In the genomic region with DNA sequence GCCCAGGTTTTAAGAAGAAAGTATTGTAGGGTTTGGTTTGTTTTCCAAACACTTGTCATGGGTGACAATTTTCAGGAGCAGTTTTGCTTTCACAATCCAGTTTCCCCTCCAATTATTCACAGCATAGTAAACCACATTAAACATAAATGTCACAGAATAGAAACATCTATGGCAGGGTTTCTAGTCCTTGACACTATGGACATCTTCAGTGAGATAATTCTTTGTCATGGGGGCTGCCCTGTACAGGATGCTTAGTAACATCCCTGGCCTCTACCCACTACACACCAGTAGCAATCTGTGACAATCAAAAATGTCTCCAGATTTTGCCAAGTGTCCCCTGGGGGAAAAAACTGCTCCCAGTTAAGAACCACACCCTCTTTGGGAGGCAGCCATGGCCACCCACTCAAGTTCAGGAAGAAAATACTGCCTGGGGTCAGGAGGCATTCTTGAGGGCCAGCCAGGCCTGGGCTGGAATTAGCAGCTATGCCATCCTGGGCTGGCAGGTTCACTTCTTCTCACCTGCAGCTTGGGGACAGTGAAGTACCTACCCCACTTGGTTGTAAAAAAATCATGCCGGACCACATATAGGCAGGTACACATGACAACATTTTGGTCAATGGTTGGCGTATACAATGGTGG, we compare ENCODE assay signal across 13 cellular contexts.
"Had no signal": no experiment of that assay in that cellular context is flagged by ENCODE, and none has a peak within 500 bp of the region (broad histone marks: within the 10 kb centered on the region; RNA-seq: fewer than 3 reads in every experiment).

No MANE protein-coding gene starts in this region.

- H3K4me1 ChIP-seq: gastrocnemius medialis, right lobe of liver had no signal

- H3K27ac ChIP-seq: cardiac muscle cell, gastrocnemius medialis, heart right ventricle, right lobe of liver, SK-N-MC had no signal

- H3K4me3 Mint-ChIP-seq: activated naive CD4-positive, alpha-beta T cell treated with anti-CD3 and anti-CD28 coated beads for 36 hours; nephron progenitor cell; T-cell had no signal

- ATAC-seq: gastrocnemius medialis, heart right ventricle, right lobe of liver, T-cell had no signal

- H3K9me3 ChIP-seq: gastrocnemius medialis had no signal

- H3K27ac Mint-ChIP-seq: activated naive CD4-positive, alpha-beta T cell treated with anti-CD3 and anti-CD28 coated beads for 36 hours; activated T-helper 2 cell treated with anti-CD3 and anti-CD28 coated beads, Interferon-gamma antibody, Interleukin-2, Interleukin-4, amounts not matched to agents 10 μg/mL and 5 μg/mL and 100 μg/mL, durations not matched to agents 14 hours and 24 hours and 36 hours; nephron progenitor cell; T-cell had no signal

- H3K4me3 ChIP-seq: cardiac muscle cell, heart right ventricle, right lobe of liver, SK-N-MC had no signal

- DNase-seq: activated naive CD4-positive, alpha-beta T cell treated with anti-CD3 and anti-CD28 coated beads for 36 hours; dorsolateral prefrontal cortex; erythroblast; gastrocnemius medialis; heart right ventricle; nephron progenitor cell; occipital lobe; right lobe of liver; T-cell; T-helper 9 cell had no signal

- H3K36me3 ChIP-seq: cardiac muscle cell, gastrocnemius medialis, heart right ventricle, right lobe of liver had no signal

- H3K4me1 Mint-ChIP-seq: T-cell had no signal

- H3K27me3 ChIP-seq: cardiac muscle cell, right lobe of liver had no signal

- H3K36me3 Mint-ChIP-seq: T-cell had no signal
